Comparison of ENCODE assay signal across 8 cellular contexts in the genomic region with DNA sequence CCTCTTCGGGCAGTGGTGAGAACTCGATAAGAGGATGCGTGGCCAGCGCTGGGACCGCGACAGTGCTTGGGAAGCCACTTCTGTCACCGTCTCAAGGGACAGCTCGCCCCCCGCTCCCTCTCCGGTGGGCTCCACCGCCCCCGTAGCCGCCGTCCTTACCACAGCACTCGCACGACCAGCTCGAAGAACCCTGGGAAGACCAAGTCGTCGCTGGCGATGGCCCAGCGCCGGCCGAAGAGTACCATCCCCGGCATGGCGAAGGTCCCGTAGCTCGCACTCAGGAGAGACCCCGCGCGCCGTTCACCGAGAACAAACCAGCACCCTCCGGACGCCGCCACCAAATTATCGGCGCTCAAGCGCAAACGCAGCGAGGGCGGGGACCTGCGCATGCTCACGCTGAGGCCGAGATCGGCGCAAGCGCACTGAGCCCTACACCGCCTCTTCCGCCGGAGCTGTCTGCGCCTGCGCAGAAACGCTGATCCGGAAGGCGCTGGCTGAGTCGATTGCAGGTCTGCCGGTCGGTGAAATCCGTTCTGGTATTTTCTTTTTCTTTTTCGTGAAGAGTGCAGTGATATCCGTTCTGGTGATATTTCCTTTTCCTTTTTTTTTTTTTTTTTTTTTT. TPM values are rescaled to one million over a fixed set of nuclear protein-coding genes. Genes with fewer than 3 reads are reported as not detected.
DNase-seq lines count a peak whose midpoint lies in the region; ATAC-seq and TF ChIP-seq lines count a peak whose summit lies in the region.

TSS of gene DAGLB (minus strand) at position 366 of the 622 bp plus-strand sequence. CDS start at position 254, 112 bp downstream.

- no peaks in the 10 kb centered on the region for H3K27me3 Mint-ChIP-seq in naive B cell

- no peaks in the 10 kb centered on the region for H3K9me3 Mint-ChIP-seq in naive B cell
- no peaks in the 10 kb centered on the region for H3K9me3 Mint-ChIP-seq in stimulated activated effector memory CD8-positive, alpha-beta T cell treated with anti-CD3 and anti-CD28 coated beads, Interleukin-12 subunit alpha, Interleukin-12 subunit beta, amount 100 ng/mL, for 72 hours

- H3K27ac Mint-ChIP-seq in naive B cell, result peak within 1 kb of the TSS; percentile 89 to 96 (median 94)
- peak within 1 kb of the TSS; percentile 96 for H3K27ac Mint-ChIP-seq in stimulated activated effector memory CD8-positive, alpha-beta T cell treated with anti-CD3 and anti-CD28 coated beads, Interleukin-12 subunit alpha, Interleukin-12 subunit beta, amount 100 ng/mL, for 72 hours

- DNase-seq in Daoy (ENCODE audit: low read depth) (peak; percentile 96), H4 (ENCODE audit: low spot score) (peak; percentile 99), LNCaP clone FGC (ENCODE audit: low read depth) (peak; percentile 70), RPMI8226 (peak; percentile 98), fibroblast of gingiva (ENCODE audit: low read depth) (peak; percentile 85), naive B cell (peak; percentile 94)
- peak; percentile 94 to 95 for DNase-seq in activated T-helper 1 cell treated with anti-CD3 and anti-CD28 coated beads, Interleukin-2, amount 50 U/mL, for 16 hours (ENCODE audit: low read depth in 1 of 2, low spot score in 1 of 2)
- peak; percentile 97 to 98 for DNase-seq in stimulated activated effector memory CD8-positive, alpha-beta T cell treated with anti-CD3 and anti-CD28 coated beads, Interleukin-12 subunit alpha, Interleukin-12 subunit beta, amount 100 ng/mL, for 72 hours (ENCODE audit: low spot score in 2 of 2)

- peaks cover 22 to 34% (median 27%) of the 10 kb centered on the region in 3 donors for H3K4me1 Mint-ChIP-seq in naive B cell
- H3K4me1 Mint-ChIP-seq in stimulated activated effector memory CD8-positive, alpha-beta T cell treated with anti-CD3 and anti-CD28 coated beads, Interleukin-12 subunit alpha, Interleukin-12 subunit beta, amount 100 ng/mL, for 72 hours, result peaks cover 24% of the 10 kb centered on the region

- peaks cover 5% of the 10 kb centered on the region in 2 donors for H3K36me3 Mint-ChIP-seq in naive B cell
- peaks cover 45% of the 10 kb centered on the region for H3K36me3 Mint-ChIP-seq in stimulated activated effector memory CD8-positive, alpha-beta T cell treated with anti-CD3 and anti-CD28 coated beads, Interleukin-12 subunit alpha, Interleukin-12 subunit beta, amount 100 ng/mL, for 72 hours

- no peak for TF ChIP-seq CTCF in LNCaP clone FGC (IDR thresholded peaks at IDR 0.05; ENCODE audit: control insufficient read depth, extremely low read depth, insufficient read depth)

- peak within 1 kb of the TSS; percentile 92 to 99 (median 96) for H3K4me3 Mint-ChIP-seq in naive B cell
- peak within 1 kb of the TSS; percentile 90 for H3K4me3 Mint-ChIP-seq in stimulated activated effector memory CD8-positive, alpha-beta T cell treated with anti-CD3 and anti-CD28 coated beads, Interleukin-12 subunit alpha, Interleukin-12 subunit beta, amount 100 ng/mL, for 72 hours

- peak; percentile 85 to 87 for ATAC-seq in naive B cell (ENCODE audit: low read depth in 2 of 2)
- ATAC-seq in stimulated activated effector memory CD8-positive, alpha-beta T cell treated with anti-CD3 and anti-CD28 coated beads, Interleukin-12 subunit alpha, Interleukin-12 subunit beta, amount 100 ng/mL, for 72 hours, result peak; percentile 91

- peak within 1 kb of the TSS; percentile 89 for H3K4me3 ChIP-seq in LNCaP clone FGC (ENCODE audit: low read depth, low read length)

RNA-seq across cellular contexts. Expression of gene DAGLB, which starts in this region (rescaled TPM):
- total RNA-seq in Daoy (2014; rRNA removed; shearing (Covaris generic)), result 20.0 and 21.5 TPM in 2 replicates
- total RNA-seq in H4 (2014; rRNA removed; shearing (Covaris generic)), result 16.2 and 29.2 TPM in 2 replicates
- 10 to 100 TPM in 1 of 6 donors, 1 to 10 TPM in 5; 6.4 to 19.3 (median 7.2) TPM for polyA plus RNA-seq in naive B cell (ENCODE audit: low read depth in 6 of 6)

Comparison
In these comparisons a context has a peak if more than half of its experiments do, and no peak if none do; other contexts are left out.
1. Peak in every context shown above with its lines: DNase-seq, ATAC-seq and H3K4me3 ChIP-seq.